ENCODE assay signal across 1 cellular context in the genomic region with DNA sequence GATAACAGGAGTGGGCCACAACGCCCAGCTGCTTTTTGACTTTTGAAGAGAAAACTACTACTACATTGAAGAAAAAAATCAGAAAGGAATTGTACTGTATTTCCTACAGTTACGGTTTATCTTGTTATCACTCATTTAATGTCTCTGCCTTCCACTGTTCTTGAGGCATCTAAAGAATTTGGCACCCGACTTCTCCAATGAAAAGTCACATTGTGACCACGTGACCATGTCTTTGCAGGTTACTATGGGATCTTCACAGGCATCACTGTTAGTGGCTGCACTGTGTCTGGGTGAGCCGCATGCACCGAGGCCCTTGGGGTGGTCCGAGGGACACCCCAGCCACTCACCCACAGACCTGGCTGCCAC.
TF ChIP-seq lines count a peak whose summit lies in the region.

No MANE protein-coding gene starts in this region.

TF ChIP-seq in GM23338, 12 proteins besides CTCF, POLR2A, EP300 and RAD21 (continued from another document):
- TF ChIP-seq, protein P1, sequence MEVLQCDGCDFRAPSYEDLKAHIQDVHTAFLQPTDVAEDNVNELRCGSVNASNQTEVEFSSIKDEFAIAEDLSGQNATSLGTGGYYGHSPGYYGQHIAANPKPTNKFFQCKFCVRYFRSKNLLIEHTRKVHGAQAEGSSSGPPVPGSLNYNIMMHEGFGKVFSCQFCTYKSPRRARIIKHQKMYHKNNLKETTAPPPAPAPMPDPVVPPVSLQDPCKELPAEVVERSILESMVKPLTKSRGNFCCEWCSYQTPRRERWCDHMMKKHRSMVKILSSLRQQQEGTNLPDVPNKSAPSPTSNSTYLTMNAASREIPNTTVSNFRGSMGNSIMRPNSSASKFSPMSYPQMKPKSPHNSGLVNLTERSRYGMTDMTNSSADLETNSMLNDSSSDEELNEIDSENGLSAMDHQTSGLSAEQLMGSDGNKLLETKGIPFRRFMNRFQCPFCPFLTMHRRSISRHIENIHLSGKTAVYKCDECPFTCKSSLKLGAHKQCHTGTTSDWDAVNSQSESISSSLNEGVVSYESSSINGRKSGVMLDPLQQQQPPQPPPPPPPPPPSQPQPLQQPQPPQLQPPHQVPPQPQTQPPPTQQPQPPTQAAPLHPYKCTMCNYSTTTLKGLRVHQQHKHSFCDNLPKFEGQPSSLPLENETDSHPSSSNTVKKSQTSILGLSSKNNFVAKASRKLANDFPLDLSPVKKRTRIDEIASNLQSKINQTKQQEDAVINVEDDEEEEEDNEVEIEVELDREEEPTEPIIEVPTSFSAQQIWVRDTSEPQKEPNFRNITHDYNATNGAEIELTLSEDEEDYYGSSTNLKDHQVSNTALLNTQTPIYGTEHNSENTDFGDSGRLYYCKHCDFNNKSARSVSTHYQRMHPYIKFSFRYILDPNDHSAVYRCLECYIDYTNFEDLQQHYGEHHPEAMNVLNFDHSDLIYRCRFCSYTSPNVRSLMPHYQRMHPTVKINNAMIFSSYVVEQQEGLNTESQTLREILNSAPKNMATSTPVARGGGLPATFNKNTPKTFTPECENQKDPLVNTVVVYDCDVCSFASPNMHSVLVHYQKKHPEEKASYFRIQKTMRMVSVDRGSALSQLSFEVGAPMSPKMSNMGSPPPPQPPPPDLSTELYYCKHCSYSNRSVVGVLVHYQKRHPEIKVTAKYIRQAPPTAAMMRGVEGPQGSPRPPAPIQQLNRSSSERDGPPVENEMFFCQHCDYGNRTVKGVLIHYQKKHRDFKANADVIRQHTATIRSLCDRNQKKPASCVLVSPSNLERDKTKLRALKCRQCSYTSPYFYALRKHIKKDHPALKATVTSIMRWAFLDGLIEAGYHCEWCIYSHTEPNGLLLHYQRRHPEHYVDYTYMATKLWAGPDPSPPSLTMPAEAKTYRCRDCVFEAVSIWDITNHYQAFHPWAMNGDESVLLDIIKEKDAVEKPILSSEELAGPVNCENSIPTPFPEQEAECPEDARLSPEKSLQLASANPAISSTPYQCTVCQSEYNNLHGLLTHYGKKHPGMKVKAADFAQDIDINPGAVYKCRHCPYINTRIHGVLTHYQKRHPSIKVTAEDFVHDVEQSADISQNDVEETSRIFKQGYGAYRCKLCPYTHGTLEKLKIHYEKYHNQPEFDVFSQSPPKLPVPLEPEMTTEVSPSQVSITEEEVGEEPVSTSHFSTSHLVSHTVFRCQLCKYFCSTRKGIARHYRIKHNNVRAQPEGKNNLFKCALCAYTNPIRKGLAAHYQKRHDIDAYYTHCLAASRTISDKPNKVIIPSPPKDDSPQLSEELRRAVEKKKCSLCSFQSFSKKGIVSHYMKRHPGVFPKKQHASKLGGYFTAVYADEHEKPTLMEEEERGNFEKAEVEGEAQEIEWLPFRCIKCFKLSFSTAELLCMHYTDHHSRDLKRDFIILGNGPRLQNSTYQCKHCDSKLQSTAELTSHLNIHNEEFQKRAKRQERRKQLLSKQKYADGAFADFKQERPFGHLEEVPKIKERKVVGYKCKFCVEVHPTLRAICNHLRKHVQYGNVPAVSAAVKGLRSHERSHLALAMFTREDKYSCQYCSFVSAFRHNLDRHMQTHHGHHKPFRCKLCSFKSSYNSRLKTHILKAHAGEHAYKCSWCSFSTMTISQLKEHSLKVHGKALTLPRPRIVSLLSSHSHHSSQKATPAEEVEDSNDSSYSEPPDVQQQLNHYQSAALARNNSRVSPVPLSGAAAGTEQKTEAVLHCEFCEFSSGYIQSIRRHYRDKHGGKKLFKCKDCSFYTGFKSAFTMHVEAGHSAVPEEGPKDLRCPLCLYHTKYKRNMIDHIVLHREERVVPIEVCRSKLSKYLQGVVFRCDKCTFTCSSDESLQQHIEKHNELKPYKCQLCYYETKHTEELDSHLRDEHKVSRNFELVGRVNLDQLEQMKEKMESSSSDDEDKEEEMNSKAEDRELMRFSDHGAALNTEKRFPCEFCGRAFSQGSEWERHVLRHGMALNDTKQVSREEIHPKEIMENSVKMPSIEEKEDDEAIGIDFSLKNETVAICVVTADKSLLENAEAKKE (CRISPR knock-in tag; IDR thresholded peaks at IDR 0.05) = no peak
- TF ChIP-seq CREB1 (CRISPR knock-in tag; IDR thresholded peaks at IDR 0.05; ENCODE audit: low read depth) (no peak), EZH2 (IDR thresholded peaks at IDR 0.05; ENCODE audit: low read depth, unreplicated experiment) (no peak), ZNF114 (CRISPR knock-in tag; IDR thresholded peaks at IDR 0.05) (no peak), POLR2AphosphoS5 (IDR thresholded peaks at IDR 0.05; ENCODE audit: low read depth) (no peak), STAT1 (IDR thresholded peaks at IDR 0.05; ENCODE audit: unreplicated experiment) (no peak)
- TF ChIP-seq, protein P2, sequence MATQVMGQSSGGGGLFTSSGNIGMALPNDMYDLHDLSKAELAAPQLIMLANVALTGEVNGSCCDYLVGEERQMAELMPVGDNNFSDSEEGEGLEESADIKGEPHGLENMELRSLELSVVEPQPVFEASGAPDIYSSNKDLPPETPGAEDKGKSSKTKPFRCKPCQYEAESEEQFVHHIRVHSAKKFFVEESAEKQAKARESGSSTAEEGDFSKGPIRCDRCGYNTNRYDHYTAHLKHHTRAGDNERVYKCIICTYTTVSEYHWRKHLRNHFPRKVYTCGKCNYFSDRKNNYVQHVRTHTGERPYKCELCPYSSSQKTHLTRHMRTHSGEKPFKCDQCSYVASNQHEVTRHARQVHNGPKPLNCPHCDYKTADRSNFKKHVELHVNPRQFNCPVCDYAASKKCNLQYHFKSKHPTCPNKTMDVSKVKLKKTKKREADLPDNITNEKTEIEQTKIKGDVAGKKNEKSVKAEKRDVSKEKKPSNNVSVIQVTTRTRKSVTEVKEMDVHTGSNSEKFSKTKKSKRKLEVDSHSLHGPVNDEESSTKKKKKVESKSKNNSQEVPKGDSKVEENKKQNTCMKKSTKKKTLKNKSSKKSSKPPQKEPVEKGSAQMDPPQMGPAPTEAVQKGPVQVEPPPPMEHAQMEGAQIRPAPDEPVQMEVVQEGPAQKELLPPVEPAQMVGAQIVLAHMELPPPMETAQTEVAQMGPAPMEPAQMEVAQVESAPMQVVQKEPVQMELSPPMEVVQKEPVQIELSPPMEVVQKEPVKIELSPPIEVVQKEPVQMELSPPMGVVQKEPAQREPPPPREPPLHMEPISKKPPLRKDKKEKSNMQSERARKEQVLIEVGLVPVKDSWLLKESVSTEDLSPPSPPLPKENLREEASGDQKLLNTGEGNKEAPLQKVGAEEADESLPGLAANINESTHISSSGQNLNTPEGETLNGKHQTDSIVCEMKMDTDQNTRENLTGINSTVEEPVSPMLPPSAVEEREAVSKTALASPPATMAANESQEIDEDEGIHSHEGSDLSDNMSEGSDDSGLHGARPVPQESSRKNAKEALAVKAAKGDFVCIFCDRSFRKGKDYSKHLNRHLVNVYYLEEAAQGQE (IDR thresholded peaks at IDR 0.05; ENCODE audit: unreplicated experiment) = no peak
- TF ChIP-seq, protein P3, sequence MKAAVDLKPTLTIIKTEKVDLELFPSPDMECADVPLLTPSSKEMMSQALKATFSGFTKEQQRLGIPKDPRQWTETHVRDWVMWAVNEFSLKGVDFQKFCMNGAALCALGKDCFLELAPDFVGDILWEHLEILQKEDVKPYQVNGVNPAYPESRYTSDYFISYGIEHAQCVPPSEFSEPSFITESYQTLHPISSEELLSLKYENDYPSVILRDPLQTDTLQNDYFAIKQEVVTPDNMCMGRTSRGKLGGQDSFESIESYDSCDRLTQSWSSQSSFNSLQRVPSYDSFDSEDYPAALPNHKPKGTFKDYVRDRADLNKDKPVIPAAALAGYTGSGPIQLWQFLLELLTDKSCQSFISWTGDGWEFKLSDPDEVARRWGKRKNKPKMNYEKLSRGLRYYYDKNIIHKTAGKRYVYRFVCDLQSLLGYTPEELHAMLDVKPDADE (IDR thresholded peaks at IDR 0.05) = no peak
